ENCODE assay signal across 15 cellular contexts in the genomic region with DNA sequence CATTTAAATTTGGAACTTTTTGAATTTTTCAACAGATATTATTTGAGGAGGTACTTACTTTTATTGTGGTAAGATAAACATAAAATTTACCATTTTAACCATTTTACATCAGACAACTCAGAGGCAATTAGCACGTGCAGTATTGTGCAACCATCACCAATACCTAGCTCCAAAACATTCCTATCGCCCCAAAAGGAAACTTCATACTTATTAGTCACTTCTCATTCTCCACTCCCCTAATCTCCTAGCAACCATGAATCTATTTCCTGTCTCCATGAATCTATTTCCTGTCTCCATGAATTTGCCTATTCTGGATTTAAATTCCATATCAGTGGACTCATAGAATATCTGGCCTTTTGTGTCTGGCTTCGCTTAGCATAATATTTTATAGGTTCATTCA.
DNase-seq lines count a peak whose midpoint lies in the region; ATAC-seq and TF ChIP-seq lines count a peak whose summit lies in the region.
"Had no signal": no experiment of that assay in that cellular context is flagged by ENCODE, and none has a peak within 500 bp of the region (broad histone marks: within the 10 kb centered on the region; RNA-seq: fewer than 3 reads in every experiment).

No MANE protein-coding gene starts in this region.

- H2AK5ac ChIP-seq in mesenchymal stem cell (ENCODE audit: low read length, severe bottlenecking) = no peak overlapping the region

- no peak for TF ChIP-seq CTCF in upper lobe of right lung (IDR thresholded peaks at IDR 0.05)

- ATAC-seq in upper lobe of right lung = no peak

- no peak overlapping the region for H3K27ac Mint-ChIP-seq in activated T-cell treated with anti-CD3 and anti-CD28 coated beads, Interleukin-2, amount 50 U/mL, for 24 hours
- H3K27ac Mint-ChIP-seq: activated CD4-positive, alpha-beta memory T cell treated with anti-CD3 and anti-CD28 coated beads for 36 hours; naive B cell had no signal

- no peaks in the 10 kb centered on the region for H3K27me3 Mint-ChIP-seq in activated T-cell treated with anti-CD3 and anti-CD28 coated beads, Interleukin-2, amount 50 U/mL, for 24 hours
- H3K27me3 Mint-ChIP-seq: activated CD4-positive, alpha-beta memory T cell treated with anti-CD3 and anti-CD28 coated beads for 36 hours had no signal

- H4K8ac ChIP-seq in mesenchymal stem cell (ENCODE audit: low read length) = no peak overlapping the region

- H3K4me1 ChIP-seq in mesenchymal stem cell (ENCODE audit: control insufficient read depth, insufficient read depth, low read depth, low read length) = no peaks in the 10 kb centered on the region
- no peaks in the 10 kb centered on the region for H3K4me1 ChIP-seq in upper lobe of right lung

- peaks cover 3% of the 10 kb centered on the region for H3K9me3 Mint-ChIP-seq in activated T-cell treated with anti-CD3 and anti-CD28 coated beads, Interleukin-2, amount 50 U/mL, for 24 hours
- H3K9me3 Mint-ChIP-seq: activated CD4-positive, alpha-beta memory T cell treated with anti-CD3 and anti-CD28 coated beads for 36 hours had no signal

- no peak overlapping the region for H3K9ac ChIP-seq in mesenchymal stem cell (ENCODE audit: low read length)

- H3K79me1 ChIP-seq in mesenchymal stem cell (replicated peaks; ENCODE audit: low read length, poor library complexity, severe bottlenecking) = no peaks in the 10 kb centered on the region

- no peak overlapping the region for H3K23ac ChIP-seq in mesenchymal stem cell (ENCODE audit: low read length in 2 of 2)

- intact Hi-C loops in upper lobe of right lung (cut with DNase I) = no loop called here

- H3K36me3 Mint-ChIP-seq in activated T-cell treated with anti-CD3 and anti-CD28 coated beads, Interleukin-2, amount 50 U/mL, for 24 hours (ENCODE audit: low read depth) = no peaks in the 10 kb centered on the region
- H3K36me3 Mint-ChIP-seq: activated CD4-positive, alpha-beta memory T cell treated with anti-CD3 and anti-CD28 coated beads for 36 hours had no signal

- peak overlapping the region in 1 of 2 experiments; percentile 31 for H3K4me3 ChIP-seq in mesenchymal stem cell (ENCODE audit: insufficient read depth in 1 of 2, low read depth in 1 of 2, low read length in 2 of 2)
- no peak overlapping the region for H3K4me3 ChIP-seq in upper lobe of right lung
- H3K4me3 ChIP-seq: skin epidermis, suprapubic skin had no signal

- H2BK5ac ChIP-seq in mesenchymal stem cell (ENCODE audit: low read depth, low read length, poor library complexity, severe bottlenecking) = no peak overlapping the region

- no peaks in the 10 kb centered on the region for H3K4me1 Mint-ChIP-seq in activated T-cell treated with anti-CD3 and anti-CD28 coated beads, Interleukin-2, amount 50 U/mL, for 24 hours (ENCODE audit: low read depth)
- H3K4me1 Mint-ChIP-seq: naive B cell had no signal

- no peak overlapping the region for H3K14ac ChIP-seq in mesenchymal stem cell (ENCODE audit: low read length in 2 of 2)

- no peak overlapping the region for H3K18ac ChIP-seq in mesenchymal stem cell (ENCODE audit: low read depth in 1 of 2, low read length in 2 of 2)

- H3K27me3 ChIP-seq in mesenchymal stem cell (ENCODE audit: control insufficient read depth in 1 of 2, insufficient read depth in 1 of 2, low read length in 2 of 2) = no peaks in the 10 kb centered on the region
- no peaks in the 10 kb centered on the region for H3K27me3 ChIP-seq in upper lobe of right lung
- H3K27me3 ChIP-seq: suprapubic skin had no signal

- H3K9me3 ChIP-seq in mesenchymal stem cell (ENCODE audit: control insufficient read depth, low read length) (peaks cover 5% of the 10 kb centered on the region), upper lobe of right lung (no peaks in the 10 kb centered on the region)
- H3K9me3 ChIP-seq: suprapubic skin had no signal

- H3K36me3 ChIP-seq in mesenchymal stem cell (ENCODE audit: control insufficient read depth in 1 of 2, insufficient read depth in 2 of 2, low read depth in 1 of 2, low read length in 2 of 2) = no peaks in the 10 kb centered on the region
- H3K36me3 ChIP-seq in upper lobe of right lung = no peaks in the 10 kb centered on the region
- H3K36me3 ChIP-seq: suprapubic skin had no signal

- H2BK12ac ChIP-seq in mesenchymal stem cell (ENCODE audit: low read length in 2 of 2) = no peak overlapping the region

- DNase-seq in ELR (ENCODE audit: low read depth) (peak; percentile 92), NCI-H226 (peak; percentile 92), dermis blood vessel endothelial cell (peak; percentile 88), mesenchymal stem cell (peak; percentile 29), upper lobe of right lung (no peak), cortex of kidney (lab: John Stamatoyannopoulos, UW) (no peak), iPS-NIHi7 (ENCODE audit: extremely low spot score) (no peak)
- no peak for DNase-seq in activated T-cell treated with anti-CD3 and anti-CD28 coated beads, Interleukin-2, amount 50 U/mL, for 24 hours
- DNase-seq: activated CD4-positive, alpha-beta memory T cell treated with anti-CD3 and anti-CD28 coated beads for 36 hours; activated gamma-delta T cell treated with Interleukin-2 at 50 U/mL for 16 hours; foreskin melanocyte; kidney; naive B cell had no signal

- H3K4me2 ChIP-seq in mesenchymal stem cell (ENCODE audit: low read length, poor library complexity, severe bottlenecking) = no peak overlapping the region

- no peak overlapping the region for H2AFZ ChIP-seq in mesenchymal stem cell (ENCODE audit: low read depth, low read length)

- H3K4me3 Mint-ChIP-seq in activated T-cell treated with anti-CD3 and anti-CD28 coated beads, Interleukin-2, amount 50 U/mL, for 24 hours = no peak overlapping the region
- H3K4me3 Mint-ChIP-seq: activated CD4-positive, alpha-beta memory T cell treated with anti-CD3 and anti-CD28 coated beads for 36 hours; naive B cell had no signal

- H3K27ac ChIP-seq in mesenchymal stem cell (ENCODE audit: low read length, poor library complexity, severe bottlenecking) (no peak overlapping the region), upper lobe of right lung (no peak overlapping the region)
- H3K27ac ChIP-seq: skin epidermis, suprapubic skin had no signal

- WGBS in mesenchymal stem cell = 14% methylated on average over 2 of the region's 3 CpGs

- H2BK15ac ChIP-seq in mesenchymal stem cell (ENCODE audit: low read depth, poor library complexity, severe bottlenecking) = no peak overlapping the region

- no peak overlapping the region for H2BK120ac ChIP-seq in mesenchymal stem cell (ENCODE audit: low read depth, low read length)

- H3K4ac ChIP-seq in mesenchymal stem cell (ENCODE audit: low read depth in 1 of 2, low read length in 2 of 2) = no peak overlapping the region

- no peak overlapping the region for H4K91ac ChIP-seq in mesenchymal stem cell (ENCODE audit: low read length)

Comparison
In these comparisons a context has a peak if more than half of its experiments do, and no peak if none do; other contexts are left out.
1. DNase-seq: peak in ELR (single experiment), NCI-H226 (single experiment), dermis blood vessel endothelial cell (single experiment) and mesenchymal stem cell (single experiment); none in upper lobe of right lung (single experiment), cortex of kidney (single experiment), activated T-cell treated with anti-CD3 and anti-CD28 coated beads, Interleukin-2, amount 50 U/mL, for 24 hours (single experiment) and iPS-NIHi7 (single experiment).